In genomic region chr1:111930356-111930755, GRCh38 we compare ENCODE assay signal across 11 cellular contexts. TPM values are rescaled to one million over a fixed set of nuclear protein-coding genes. Genes with fewer than 3 reads are reported as not detected.
"Had no signal": no experiment of that assay in that cellular context is flagged by ENCODE, and none has a peak within 500 bp of the region (broad histone marks: within the 10 kb centered on the region; RNA-seq: fewer than 3 reads in every experiment).

No MANE protein-coding gene starts in this region.

- H3K4me3 Mint-ChIP-seq: HFFc6, IgD-negative memory B cell had no signal

- DNase-seq: GOT3, H7, HFFc6, KBM-7 had no signal

- H3K36me3 ChIP-seq: HAP-1 had no signal

- H3K4me1 Mint-ChIP-seq: IgD-negative memory B cell had no signal

- H3K27ac Mint-ChIP-seq: HFFc6, IgD-negative memory B cell had no signal

- H3K4me2 ChIP-seq: KMS-11 had no signal

- ATAC-seq: HCT116, HepG2 had no signal

- H3K9me3 Mint-ChIP-seq: HFFc6, IgD-negative memory B cell had no signal

- H3K4me1 ChIP-seq: HAP-1 had no signal

- H3K9me3 ChIP-seq: HAP-1 had no signal

- H3K27ac ChIP-seq: HL-60, KMS-11 had no signal

- H3K4me3 ChIP-seq: HAP-1 had no signal

RNA-seq across cellular contexts. Expression of gene KCND3, which starts 59.1 kb away (rescaled TPM):
- total RNA-seq: HepG2, HT1080 had no signal
- polyA plus RNA-seq: IgD-negative memory B cell had no signal
